In the genomic region with DNA sequence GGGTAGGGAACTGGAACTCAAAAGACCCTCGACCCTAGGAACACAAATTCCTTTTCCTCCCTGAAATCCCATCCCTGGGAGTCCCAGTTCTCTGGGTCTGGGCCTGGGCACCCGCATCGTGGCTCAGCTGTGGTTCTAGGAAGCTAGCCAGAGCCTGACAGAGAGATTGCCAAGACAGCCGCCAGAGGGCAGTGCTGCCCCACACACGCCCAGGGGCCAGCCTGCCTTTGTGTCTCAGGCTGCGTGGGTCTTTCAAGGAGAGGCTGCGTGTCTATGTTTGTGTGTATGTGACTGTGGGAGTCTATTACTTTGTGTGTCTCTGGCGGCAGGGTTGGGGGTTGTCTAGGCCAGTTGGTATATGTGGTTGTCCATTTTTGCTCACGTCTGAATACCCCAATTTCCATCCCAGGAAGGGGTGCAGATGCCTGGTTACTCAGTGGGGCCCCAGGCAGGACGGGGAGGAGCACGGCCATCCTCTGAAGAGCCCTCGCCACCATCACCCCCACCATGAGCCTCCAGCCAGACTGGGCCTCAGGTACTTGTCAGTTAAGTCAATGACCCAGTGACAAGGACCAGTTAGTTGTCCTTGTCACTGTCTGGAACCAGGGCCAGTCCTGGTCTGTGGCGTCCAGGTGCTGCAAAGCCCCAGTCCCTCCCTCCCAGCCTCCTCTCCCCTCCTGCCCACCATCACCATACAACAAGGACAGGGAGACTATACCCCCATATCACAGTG, we compare ENCODE assay signal across 1 cellular context.
A peak's percentile ranks its signal among the peaks of the same experiment; 100 is the strongest.
TF ChIP-seq lines count a peak whose summit lies in the region.

No MANE protein-coding gene starts in this region.

TF ChIP-seq in IMR-90, 13 proteins besides CTCF, POLR2A, EP300 and RAD21:
- TF ChIP-seq FOS (IDR thresholded peaks at IDR 0.05; ENCODE audit: low read depth, low read length) (no peak), MAZ (IDR thresholded peaks at IDR 0.05; ENCODE audit: borderline replicate concordance, low read depth, low read length) (peak; percentile 37; the same call in 1 of the 2 replicates), SMC3 (IDR thresholded peaks at IDR 0.05; ENCODE audit: low read depth, low read length) (peak; percentile 100), MXI1 (IDR thresholded peaks at IDR 0.05; ENCODE audit: borderline replicate concordance, low read depth, low read length) (0 out of 2 replicates have a peak, but pooled peaks have one; percentile 60)
TF ChIP-seq in IMR-90: peak in this region for 3.
